ENCODE assay signal across 1 cellular context in genomic region chr1:40979241-40980067, GRCh38.
A peak's percentile ranks its signal among the peaks of the same experiment; 100 is the strongest.
TF ChIP-seq lines count a peak whose summit lies in the region.

Gene CTPS1, plus strand, starts transcription at chr1:40979696. Its CDS starts 3,595 bp downstream, at chr1:40983291.

TF ChIP-seq in HepG2, 621 proteins besides CTCF, POLR2A, EP300 and RAD21 (continued from another document and continues in another):
- TF ChIP-seq ZNF318 (CRISPR knock-in tag; IDR thresholded peaks at IDR 0.05) (no peak), ZNF484 (CRISPR knock-in tag; IDR thresholded peaks at IDR 0.05; ENCODE audit: borderline replicate concordance, low read depth) (no peak), ZSCAN30 (CRISPR knock-in tag; IDR thresholded peaks at IDR 0.05) (no peak), ZSCAN22 (CRISPR knock-in tag; IDR thresholded peaks at IDR 0.05) (no peak), ZNF672 (CRISPR knock-in tag; IDR thresholded peaks at IDR 0.05) (no peak), ZNF142 (CRISPR knock-in tag; IDR thresholded peaks at IDR 0.05) (no peak), ZNF530 (CRISPR knock-in tag; IDR thresholded peaks at IDR 0.05; ENCODE audit: low read depth) (no peak), ZNF407 (CRISPR knock-in tag; IDR thresholded peaks at IDR 0.05; ENCODE audit: not compliant biosample characterization) (no peak), ARID2 (CRISPR knock-in tag; IDR thresholded peaks at IDR 0.05; ENCODE audit: borderline replicate concordance) (peak; percentile 51; the same call in 1 of the 2 replicates), RCOR2 (CRISPR knock-in tag; IDR thresholded peaks at IDR 0.05) (no peak), TBX3 (IDR thresholded peaks at IDR 0.05; ENCODE audit: borderline replicate concordance) (no peak), IKZF5 (CRISPR knock-in tag; IDR thresholded peaks at IDR 0.05) (0 out of 2 replicates have a peak, but pooled peaks have one; percentile 18), CC2D1A (CRISPR knock-in tag; IDR thresholded peaks at IDR 0.05) (no peak), ZNF607 (CRISPR knock-in tag; IDR thresholded peaks at IDR 0.05; ENCODE audit: borderline replicate concordance) (peak; percentile 56; the same call in 1 of the 2 replicates), AKNA (CRISPR knock-in tag; IDR thresholded peaks at IDR 0.05; ENCODE audit: borderline replicate concordance) (no peak), ZNF709 (CRISPR knock-in tag; IDR thresholded peaks at IDR 0.05) (peak; percentile 39; the same call in 1 of the 2 replicates), MED1 (CRISPR knock-in tag; IDR thresholded peaks at IDR 0.05) (no peak; the same call in 1 of the 2 replicates), ZNF788 (CRISPR knock-in tag; IDR thresholded peaks at IDR 0.05; ENCODE audit: borderline replicate concordance) (0 out of 2 replicates have a peak, but pooled peaks have one; percentile 79), ZNF510 (CRISPR knock-in tag; IDR thresholded peaks at IDR 0.05; ENCODE audit: low read depth) (no peak), THYN1 (CRISPR knock-in tag; IDR thresholded peaks at IDR 0.05; ENCODE audit: borderline replicate concordance, low read depth) (no peak), SAFB2 (CRISPR knock-in tag; IDR thresholded peaks at IDR 0.05; ENCODE audit: borderline replicate concordance, low read depth) (no peak), SRSF1 (optimal IDR thresholded peaks at IDR 0.05; ENCODE audit: low read depth, low read length) (no peak)
